In genomic region chr17:42459983-42460300, GRCh38 we compare ENCODE assay signal across 8 cellular contexts. TPM values are rescaled to one million over a fixed set of nuclear protein-coding genes. Genes with fewer than 3 reads are reported as not detected.
DNase-seq lines count a peak whose midpoint lies in the region; ATAC-seq and TF ChIP-seq lines count a peak whose summit lies in the region.

No MANE protein-coding gene starts in this region.

- no peaks in the 10 kb centered on the region for H3K27me3 ChIP-seq in BE2C
- H3K27me3 ChIP-seq in endodermal cell (ENCODE audit: control insufficient read depth, insufficient read depth, low read length, poor library complexity, severe bottlenecking) = no peaks in the 10 kb centered on the region
- no peaks in the 10 kb centered on the region for H3K27me3 ChIP-seq in muscle layer of duodenum (ENCODE audit: low read depth, low read length)

- H3K4me1 Mint-ChIP-seq in endodermal cell = peaks cover 19% of the 10 kb centered on the region

- H3K4me3 Mint-ChIP-seq in endodermal cell = peak overlapping the region; percentile 89

- H3K9me3 Mint-ChIP-seq in endodermal cell = no peaks in the 10 kb centered on the region

- H3K36me3 Mint-ChIP-seq in endodermal cell (ENCODE audit: low read depth) = peaks cover 17% of the 10 kb centered on the region

- ATAC-seq in SK-N-SH treated with all-trans-retinoic acid at 6 μM for 48 hours (peak; percentile 72), HG03378 (IDR thresholded peaks at IDR 0.05; ENCODE audit: unreplicated experiment) (no peak), HG02623 (IDR thresholded peaks at IDR 0.05; ENCODE audit: unreplicated experiment) (no peak), HG03457 (IDR thresholded peaks at IDR 0.05; ENCODE audit: unreplicated experiment) (no peak)

- DNase-seq in BE2C (no peak), HEK293T (ENCODE audit: extremely low spot score) (peak; percentile 17), endodermal cell (no peak)

- no peak overlapping the region for H3K27ac Mint-ChIP-seq in endodermal cell

- H3K4me1 ChIP-seq in BE2C (no peaks in the 10 kb centered on the region; the same call in 1 of the 2 replicates), endodermal cell (ENCODE audit: control insufficient read depth, insufficient read depth, low read length) (no peaks in the 10 kb centered on the region), muscle layer of duodenum (ENCODE audit: control insufficient read depth in 1 of 2, insufficient read depth in 2 of 2, low read length in 2 of 2) (peaks cover 17 to 32% of the 10 kb centered on the region in 2 donors)

- H3K27ac ChIP-seq in endodermal cell (ENCODE audit: low read depth, low read length) = no peak overlapping the region
- peak overlapping the region; percentile 99 for H3K27ac ChIP-seq in muscle layer of duodenum (ENCODE audit: low read length)

- H3K36me3 ChIP-seq in BE2C (peaks cover 28% of the 10 kb centered on the region), endodermal cell (ENCODE audit: control insufficient read depth, insufficient read depth, low read length) (peaks cover 16% of the 10 kb centered on the region), muscle layer of duodenum (ENCODE audit: control insufficient read depth in 1 of 2, insufficient read depth in 2 of 2, low read length in 2 of 2) (peaks cover 0 to 18% of the 10 kb centered on the region in 2 donors)

- H3K9ac ChIP-seq in endodermal cell (ENCODE audit: extremely low read depth, low read length, poor library complexity, severe bottlenecking) = no peak overlapping the region

- TF ChIP-seq CTCF in BE2C (IDR thresholded peaks at IDR 0.05; ENCODE audit: low read depth, low read length) (no peak), endodermal cell (conservative IDR thresholded peaks at IDR 0.05) (no peak)

- no peaks in the 10 kb centered on the region for H3K9me3 ChIP-seq in BE2C
- no peaks in the 10 kb centered on the region for H3K9me3 ChIP-seq in endodermal cell (ENCODE audit: control insufficient read depth, low read length)
- no peaks in the 10 kb centered on the region for H3K9me3 ChIP-seq in muscle layer of duodenum (ENCODE audit: control insufficient read depth in 1 of 2, low read length in 2 of 2)

- CTCF ChIA-PET in HEK293T (lab: Yijun Ruan, JAX) = interaction anchor here (0.6 to 1.3 kb wide), 3 partner anchors 9 to 36 kb away, joined by 4 to 6 read pairs (median 5); no protein-coding TSS in a partner anchor

- WGBS in endodermal cell (ENCODE audit: insufficient coverage in 1 of 2, insufficient read length in 1 of 2), 2 experiments = 64 to 84% methylated on average over 4 of the region's 4 CpGs

- no peaks in the 10 kb centered on the region for H3K27me3 Mint-ChIP-seq in endodermal cell (ENCODE audit: insufficient read depth)

- POLR2A ChIA-PET in HEK293T (lab: Yijun Ruan, JAX) = interaction anchor here (0.9 kb wide), 1 partner anchor 9 kb away, joined by 3 read pairs; no protein-coding TSS in a partner anchor

- H3K4me3 ChIP-seq in BE2C (ENCODE audit: low read depth, low read length) = peak overlapping the region; percentile 80
- peak overlapping the region; percentile 89 for H3K4me3 ChIP-seq in endodermal cell (ENCODE audit: low read length)
- peak overlapping the region; percentile 73 to 93 for H3K4me3 ChIP-seq in muscle layer of duodenum (ENCODE audit: low read depth in 1 of 2, low read length in 2 of 2)

TF ChIP-seq in HEK293T, 16 proteins besides CTCF, POLR2A, EP300 and RAD21:
- no peak for TF ChIP-seq L3MBTL2 (conservative IDR thresholded peaks at IDR 0.05)
- TF ChIP-seq PKNOX1 (IDR thresholded peaks at IDR 0.05) = peak; percentile 63

TF ChIP-seq in SK-N-SH treated with all-trans-retinoic acid at 6 μM for 48 hours, 23 proteins besides CTCF, POLR2A, EP300 and RAD21:
- TF ChIP-seq ISL1 (CRISPR knock-in tag; IDR thresholded peaks at IDR 0.05) (peak; percentile 21; the same call in 1 of the 2 replicates), TSHZ2 (CRISPR knock-in tag; IDR thresholded peaks at IDR 0.05) (no peak), ZFP3 (CRISPR knock-in tag; IDR thresholded peaks at IDR 0.05) (no peak), POU6F1 (CRISPR knock-in tag; IDR thresholded peaks at IDR 0.05; ENCODE audit: borderline replicate concordance, low read depth) (no peak), ZFP30 (CRISPR knock-in tag; IDR thresholded peaks at IDR 0.05) (no peak)
TF ChIP-seq in SK-N-SH treated with all-trans-retinoic acid at 6 μM for 48 hours: peak in this region for 1.

RNA-seq across cellular contexts. Expression of gene ATP6V0A1, which starts 1.3 kb away (rescaled TPM):
- polyA plus RNA-seq in BE2C (2012; ENCODE audit: insufficient read depth, insufficient read length, low read depth) = 151 TPM
- total RNA-seq in endodermal cell = 10 to 100 TPM; 45.2 to 53.1 TPM
- polyA plus RNA-seq in endodermal cell (2013, experiment 1 of 2) = 47.2 TPM
- polyA plus RNA-seq in endodermal cell (2013, experiment 2 of 2) = 34.8 TPM

RNA-seq across cellular contexts. Expression of gene CAVIN1, which starts 36.9 kb away (rescaled TPM):
- 0.34 TPM for polyA plus RNA-seq in BE2C (2012; ENCODE audit: insufficient read depth, insufficient read length, low read depth)
- total RNA-seq in endodermal cell = 1 to 10 TPM in 1 of 2 donors, under 1 TPM in 1; 0.51 to 3.1 TPM
- polyA plus RNA-seq in endodermal cell (2013, experiment 1 of 2) = 8.4 TPM
- polyA plus RNA-seq in endodermal cell (2013, experiment 2 of 2) = 8.2 TPM
